ENCODE assay signal across 9 cellular contexts in the genomic region with DNA sequence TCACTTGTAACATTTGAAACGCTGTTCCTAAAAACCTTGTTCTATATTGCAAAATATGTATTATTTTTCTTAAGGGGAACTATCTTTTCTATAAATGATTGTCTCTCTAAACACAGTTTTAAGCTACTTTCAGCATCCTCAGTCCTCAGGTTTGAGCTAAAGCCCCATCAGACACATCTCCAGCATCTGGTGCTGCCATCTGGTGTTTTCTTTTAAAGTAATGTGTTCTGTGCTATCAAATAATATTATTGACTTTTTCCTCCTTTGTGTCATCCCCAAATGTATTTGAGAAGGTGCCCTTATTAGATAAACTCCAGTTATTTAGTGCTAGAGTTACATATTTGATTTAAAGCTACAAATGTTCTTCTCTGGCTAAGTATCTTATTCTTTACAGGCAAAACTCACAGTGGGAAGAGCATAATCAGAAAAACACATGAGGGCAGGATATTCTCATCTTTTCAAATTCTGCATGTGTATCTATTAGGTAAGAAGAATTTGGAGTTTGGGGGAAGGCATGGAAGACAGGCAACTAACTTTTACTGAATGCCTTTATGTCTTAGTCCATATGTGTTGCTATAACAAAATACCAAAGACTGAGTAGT. TPM values are rescaled to one million over a fixed set of nuclear protein-coding genes. Genes with fewer than 3 reads are reported as not detected.
A peak's percentile ranks its signal among the peaks of the same experiment; 100 is the strongest.
DNase-seq lines count a peak whose midpoint lies in the region; ATAC-seq, FAIRE-seq and TF ChIP-seq lines count a peak whose summit lies in the region.
"Had no signal": no experiment of that assay in that cellular context is flagged by ENCODE, and none has a peak within 500 bp of the region (broad histone marks: within the 10 kb centered on the region; RNA-seq: fewer than 3 reads in every experiment).

No MANE protein-coding gene starts in this region.

- BruUV-seq in PC-9 (replicated peaks; lab: Mats Ljungman, UMichigan), result no TSS peak

- no peak for FAIRE-seq in A549 (lab: Jason Lieb, UNC)

- TF ChIP-seq POLR2A in A549 (IDR thresholded peaks at IDR 0.05; ENCODE audit: low read length), result no peak

- peaks cover 0 to 5% (median 0%) of the 10 kb centered on the region in 3 donors for H3K4me1 Mint-ChIP-seq in CD8-positive, alpha-beta memory T cell
- H3K4me1 Mint-ChIP-seq: memory B cell had no signal

- no peak overlapping the region for H3K27ac Mint-ChIP-seq in CD8-positive, alpha-beta memory T cell
- H3K27ac Mint-ChIP-seq: memory B cell had no signal

- DNase-seq in A549 (ENCODE audit: low read depth in 1 of 2, low spot score in 1 of 2) (peak in 1 of 2 experiments; percentile 43), PC-9 (peak in 1 of 2 experiments; percentile 4), foreskin fibroblast (peak; percentile 48 to 80), MG63 (no peak)
- DNase-seq in CD8-positive, alpha-beta memory T cell, result no peak

- H3K9me3 ChIP-seq in A549 (no peaks in the 10 kb centered on the region), PC-9 (ENCODE audit: insufficient read depth, low read depth) (no peaks in the 10 kb centered on the region), MG63 (no peaks in the 10 kb centered on the region)
- H3K9me3 ChIP-seq in CD8-positive, alpha-beta memory T cell (ENCODE audit: low read length), result no peaks in the 10 kb centered on the region

- H3K79me2 ChIP-seq in PC-9 (ENCODE audit: low read depth), result no peaks in the 10 kb centered on the region

- POLR2A ChIA-PET in A549 (lab: Yijun Ruan, JAX) (no interaction called here), PC-9 (lab: Charles Lee; ENCODE audit: unreplicated experiment) (no interaction called here)
- POLR2A ChIA-PET in CD8-positive, alpha-beta memory T cell (lab: Charles Lee), result no interaction called here

- H3K9me3 Mint-ChIP-seq in CD8-positive, alpha-beta memory T cell, result peaks cover 0 to 4% (median 0%) of the 10 kb centered on the region in 5 donors

- peak; percentile 59 for TF ChIP-seq CTCF in A549 (IDR thresholded peaks at IDR 0.05)
- 0 out of 3 replicates have a peak, but pooled peaks have one; percentile 12 for TF ChIP-seq CTCF in GM12872 (IDR thresholded peaks at IDR 0.05; ENCODE audit: insufficient read depth, low read depth, low read length)
- TF ChIP-seq CTCF in PC-9 (conservative IDR thresholded peaks at IDR 0.05), result peak; percentile 63
- TF ChIP-seq CTCF in foreskin fibroblast (IDR thresholded peaks at IDR 0.05; ENCODE audit: low read depth, low read length), result peak; percentile 44

- H3K4me2 ChIP-seq in A549, result no peak overlapping the region
- no peak overlapping the region for H3K4me2 ChIP-seq in PC-9

- H3K27ac ChIP-seq in A549 (no peak overlapping the region), PC-9 (no peak overlapping the region)
- no peak overlapping the region for H3K27ac ChIP-seq in CD8-positive, alpha-beta memory T cell (ENCODE audit: low read depth, low read length)

- peak in 1 of 2 experiments; percentile 81; a peak in 3 of 6 replicates for ATAC-seq in A549
- ATAC-seq in GM18861 (IDR thresholded peaks at IDR 0.05; ENCODE audit: unreplicated experiment), result no peak
- ATAC-seq in HG02642 (IDR thresholded peaks at IDR 0.05; ENCODE audit: poor library complexity, unreplicated experiment), result no peak

- H3K27me3 Mint-ChIP-seq in CD8-positive, alpha-beta memory T cell, result peaks cover 0 to 7% of the 10 kb centered on the region in 2 donors

- H3K36me3 ChIP-seq in PC-9 (ENCODE audit: low read depth) (no peaks in the 10 kb centered on the region), MG63 (no peaks in the 10 kb centered on the region)
- no peaks in the 10 kb centered on the region for H3K36me3 ChIP-seq in CD8-positive, alpha-beta memory T cell (ENCODE audit: insufficient read depth, low read length)

- H3K27me3 ChIP-seq in PC-9 (ENCODE audit: insufficient read depth, low read depth) (no peaks in the 10 kb centered on the region), MG63 (no peaks in the 10 kb centered on the region)
- no peaks in the 10 kb centered on the region for H3K27me3 ChIP-seq in CD8-positive, alpha-beta memory T cell (ENCODE audit: insufficient read depth, low read length, poor library complexity, severe bottlenecking)

- H3F3A ChIP-seq in PC-9 (ENCODE audit: insufficient read depth, low read depth), result no peaks in the 10 kb centered on the region

- no peaks in the 10 kb centered on the region for H4K20me1 ChIP-seq in PC-9 (ENCODE audit: insufficient read depth)

- intact Hi-C loops in PC-9 (cut with micrococcal nuclease; ENCODE audit: unreplicated experiment), result loop anchor here (1.0 to 10.0 kb wide), 2 partner anchors 62 to 190 kb away; no protein-coding TSS in a partner anchor

- no peak overlapping the region for H3K4me3 ChIP-seq in A549
- H3K4me3 ChIP-seq in PC-9, result no peak overlapping the region
- H3K4me3 ChIP-seq in foreskin fibroblast (ENCODE audit: low read depth in 1 of 2, low read length in 2 of 2), result no peak overlapping the region
- no peak overlapping the region for H3K4me3 ChIP-seq in MG63
- no peak overlapping the region for H3K4me3 ChIP-seq in CD8-positive, alpha-beta memory T cell (ENCODE audit: low read length)

- H3K9me2 ChIP-seq in PC-9 (ENCODE audit: insufficient read depth), result no peaks in the 10 kb centered on the region

- TF ChIP-seq RAD21 in A549 (conservative IDR thresholded peaks at IDR 0.05 in 1 of 2, IDR thresholded peaks at IDR 0.05 in 1 of 2), result peak; percentile 52 to 66; a peak in 4 of 5 replicates

- H3K4me3 Mint-ChIP-seq in CD8-positive, alpha-beta memory T cell, result no peak overlapping the region
- H3K4me3 Mint-ChIP-seq: memory B cell had no signal

- 0% methylated on average over 1 of the region's 1 CpG for WGBS in A549 (ENCODE audit: missing lambda C conversion rate)

- H2AFZ ChIP-seq in PC-9, result no peak overlapping the region

- H3K36me3 Mint-ChIP-seq in CD8-positive, alpha-beta memory T cell, result no peaks in the 10 kb centered on the region
- H3K36me3 Mint-ChIP-seq: memory B cell had no signal

- H3K4me1 ChIP-seq in A549 (peaks cover 18% of the 10 kb centered on the region; the same call in 2 of the 3 replicates), PC-9 (replicated peaks; ENCODE audit: insufficient read depth) (no peaks in the 10 kb centered on the region)
- peaks cover 8% of the 10 kb centered on the region for H3K4me1 ChIP-seq in CD8-positive, alpha-beta memory T cell (ENCODE audit: insufficient read depth, low read length)

- CTCF ChIA-PET in A549 (lab: Yijun Ruan, JAX), result interaction anchor here (0.6 to 4.4 kb wide), 23 partner anchors 8 to 208 kb away, joined by 3 to 24 read pairs (median 4); a partner anchor contains a TSS
- CTCF ChIA-PET in PC-9 (lab: Charles Lee), result interaction anchor here (0.6 to 1.2 kb wide), 8 partner anchors 30 to 195 kb away, joined by 3 to 5 read pairs (median 4); a partner anchor contains a TSS
- CTCF ChIA-PET in CD8-positive, alpha-beta memory T cell (lab: Charles Lee), result no interaction called here

- TF ChIP-seq EP300 in A549 (IDR thresholded peaks at IDR 0.05), result no peak

TF ChIP-seq in A549, 52 proteins besides CTCF, POLR2A, EP300 and RAD21:
- TF ChIP-seq ESRRA (IDR thresholded peaks at IDR 0.05; ENCODE audit: borderline replicate concordance, low read length) (no peak), RCOR1 (IDR thresholded peaks at IDR 0.05; ENCODE audit: low read depth, low read length) (no peak), TFCP2L1 (CRISPR knock-in tag; IDR thresholded peaks at IDR 0.05) (no peak), SMC3 (IDR thresholded peaks at IDR 0.05) (peak; percentile 62), NPAS2 (CRISPR knock-in tag; IDR thresholded peaks at IDR 0.05; ENCODE audit: borderline replicate concordance) (no peak)

RNA-seq across cellular contexts. Expression of a gene that starts 27.5 kb away (rescaled TPM):
- polyA plus RNA-seq in A549 (2011; rRNA removed), result 0.30 and 0.50 TPM in 2 replicates
- 0.06 and 0.11 TPM in 2 replicates for polyA plus RNA-seq in A549 (2012; cell fraction: cytosol; rRNA removed)
- 0.24 and 0.36 TPM in 2 replicates for polyA plus RNA-seq in A549 (2012; cell fraction: nucleus; rRNA removed)
- polyA plus RNA-seq in A549 (2017; fragmentation: RNase III; extraction: RNeasy Plus Mini Kit Qiagen cat#74134 plus additional on column Dnase treatment), result 0.15 to 0.32 TPM (median 0.26 TPM) in 3 replicates
- 0.54 and 1.1 TPM in 2 replicates for polyA minus RNA-seq in A549 (2011; rRNA and poly(A)+ RNA removed)
- total RNA-seq in PC-9 (2021), result not detected in 2 replicates
- 0.10 and 0.20 TPM in 2 replicates for total RNA-seq in MG63 (2014; rRNA removed; shearing (Covaris generic); ENCODE audit: low replicate concordance)
- under 1 TPM in 1 of 2 experiments, not detected in 1; 0.29 TPM for total RNA-seq in CD8-positive, alpha-beta memory T cell
- not detected for polyA plus RNA-seq in CD8-positive, alpha-beta memory T cell

Comparison
In these comparisons a context has a peak if more than half of its experiments do, and no peak if none do; other contexts are left out.
1. DNase-seq: peak in foreskin fibroblast (2 of 2); none in MG63 (single experiment) and CD8-positive, alpha-beta memory T cell (0 of 5).
2. CTCF ChIP-seq: peak in every context shown above with its lines; median percentile 63 in PC-9; 59 in A549; 44 in foreskin fibroblast; 12 in GM12872.